9 cellular contexts compared by ENCODE assay signal in genomic region chr1:149607070-149607802, GRCh38. TPM values are rescaled to one million over a fixed set of nuclear protein-coding genes. Genes with fewer than 3 reads are reported as not detected.
DNase-seq lines count a peak whose midpoint lies in the region; TF ChIP-seq lines count a peak whose summit lies in the region.
"Not testable (repeated sequence)": the region's sequence is repeated elsewhere in the genome, so short reads cannot be mapped to it uniquely, and the experiment has no call there.
"Had no signal": no experiment of that assay in that cellular context is flagged by ENCODE, and none has a peak within 500 bp of the region (broad histone marks: within the 10 kb centered on the region; RNA-seq: fewer than 3 reads in every experiment).

No MANE protein-coding gene starts in this region.

- H3K4me3 ChIP-seq in DOHH2 (ENCODE audit: low read length), result peak overlapping the region; percentile 59
- H3K4me3 ChIP-seq in NB4 (ENCODE audit: low read depth, low read length), result peak overlapping the region; percentile 52
- H3K4me3 ChIP-seq in astrocyte of the spinal cord (ENCODE audit: low read depth, low read length), result peak overlapping the region; percentile 45
- H3K4me3 ChIP-seq in foreskin fibroblast (ENCODE audit: low read depth in 1 of 2, low read length in 2 of 2), result peak overlapping the region; percentile 31 to 52
- peak overlapping the region; percentile 43 for H3K4me3 ChIP-seq in retinal pigment epithelial cell (ENCODE audit: low read length)
- peak overlapping the region in 3 of 4 donors; percentile 41 to 54 (median 50) for H3K4me3 ChIP-seq in transverse colon

- H3K9me2 ChIP-seq in DOHH2 (replicated peaks; ENCODE audit: control insufficient read depth, low read length), result not testable (repeated sequence)

- not testable (repeated sequence) for TF ChIP-seq EP300 in transverse colon (IDR thresholded peaks at IDR 0.05; ENCODE audit: low read depth)

- H3K9me3 ChIP-seq in DOHH2 (ENCODE audit: control insufficient read depth, insufficient read depth, low read length); transverse colon: not testable (repeated sequence)

- intact Hi-C loops in transverse colon (cut with DNase I; ENCODE audit: low total_unique reads), result not testable (repeated sequence)

- DNase-seq in NB4 (ENCODE audit: low read depth) (peak; percentile 42), medulla oblongata (ENCODE audit: extremely low spot score) (peak; percentile 0), transverse colon (peak; percentile 39)
- peak; percentile 12 to 19 for DNase-seq in activated CD4-positive, alpha-beta T cell treated with anti-CD3 and anti-CD28 coated beads, Interleukin-2, amount 50 U/mL, for 24 hours (ENCODE audit: low read depth in 1 of 2, low spot score in 1 of 2)
- not testable (repeated sequence) for DNase-seq in astrocyte of the spinal cord (ENCODE audit: low read depth, low spot score); foreskin fibroblast; retinal pigment epithelial cell (ENCODE audit: low read depth)

- H3K27me3 ChIP-seq in DOHH2 (ENCODE audit: control insufficient read depth, low read length); transverse colon: not testable (repeated sequence)

- H3K27ac ChIP-seq in DOHH2 (ENCODE audit: low read depth, low read length), result peak overlapping the region; percentile 70
- H3K27ac ChIP-seq in transverse colon, result peak overlapping the region; percentile 77 to 88 (median 83)

- WGBS in transverse colon (ENCODE audit: low coverage in 1 of 2), 2 donors, result no CpG with 5 or more reads among the region's 45 CpGs

- H3K4me1 ChIP-seq in DOHH2 (ENCODE audit: control insufficient read depth, low read length); transverse colon: not testable (repeated sequence)

- not testable (repeated sequence) for H3K79me2 ChIP-seq in DOHH2 (ENCODE audit: control insufficient read depth, low read length)

- peak overlapping the region; percentile 19; the same call in 1 of the 2 replicates for H3K4me2 ChIP-seq in DOHH2 (ENCODE audit: low read length)

- H4K20me1 ChIP-seq in DOHH2 (ENCODE audit: control insufficient read depth, insufficient read depth, low read depth, low read length), result not testable (repeated sequence)

- not testable (repeated sequence) for TF ChIP-seq CTCF in DOHH2 (IDR thresholded peaks at IDR 0.05; ENCODE audit: low read depth, low read length, poor library complexity, severe bottlenecking); NB4 (IDR thresholded peaks at IDR 0.05; ENCODE audit: low read depth, low read length); astrocyte of the spinal cord (IDR thresholded peaks at IDR 0.05; ENCODE audit: low read depth, low read length); foreskin fibroblast (IDR thresholded peaks at IDR 0.05; ENCODE audit: low read depth, low read length); retinal pigment epithelial cell (conservative IDR thresholded peaks at IDR 0.05; ENCODE audit: low read depth, low read length); transverse colon (IDR thresholded peaks at IDR 0.05)

- not testable (repeated sequence) for TF ChIP-seq POLR2A in NB4 (IDR thresholded peaks at IDR 0.05; ENCODE audit: extremely low read depth, insufficient read length)
- peak; percentile 18 for TF ChIP-seq POLR2A in transverse colon (IDR thresholded peaks at IDR 0.05)

- not testable (repeated sequence) for H3F3A ChIP-seq in DOHH2 (ENCODE audit: control insufficient read depth, insufficient read depth)

- H3K36me3 ChIP-seq in DOHH2 (ENCODE audit: control insufficient read depth, low read length); transverse colon: not testable (repeated sequence)

- in situ Hi-C loops in astrocyte of the spinal cord (cut with HindIII; ENCODE audit: low sequenced_read_pairs); transverse colon (cut with MboI; ENCODE audit: low pct_ligation_motif_present in 1 of 4, low pct_unique_long_range_greater_than_20kb in 1 of 4, low sequenced_read_pairs in 3 of 4): not testable (repeated sequence)

RNA-seq across cellular contexts. Expression of gene PPIAL4C, which starts 23.6 kb away (rescaled TPM):
- not detected for total RNA-seq in transverse colon
- total RNA-seq: RPMI7951 had no signal
